Comparison of ENCODE assay signal across 15 cellular contexts in genomic region chr19:47670736-47671135, GRCh38. TPM values are rescaled to one million over a fixed set of nuclear protein-coding genes. Genes with fewer than 3 reads are reported as not detected.
DNase-seq lines count a peak whose midpoint lies in the region; ATAC-seq and TF ChIP-seq lines count a peak whose summit lies in the region.
"Had no signal": no experiment of that assay in that cellular context is flagged by ENCODE, and none has a peak within 500 bp of the region (broad histone marks: within the 10 kb centered on the region; RNA-seq: fewer than 3 reads in every experiment).

No MANE protein-coding gene starts in this region.

- H3K27ac ChIP-seq in suprapubic skin: no peak overlapping the region

- no peak for TF ChIP-seq POLR2A in suprapubic skin (IDR thresholded peaks at IDR 0.05)

- H3K4me1 Mint-ChIP-seq in central memory CD8-positive, alpha-beta T cell: peaks cover 18% of the 10 kb centered on the region
- H3K4me1 Mint-ChIP-seq in nephron progenitor cell: peaks cover 13% of the 10 kb centered on the region

- peaks cover 24% of the 10 kb centered on the region for H3K4me1 ChIP-seq in suprapubic skin

- H3K27me3 Mint-ChIP-seq in central memory CD8-positive, alpha-beta T cell: no peaks in the 10 kb centered on the region
- no peaks in the 10 kb centered on the region for H3K27me3 Mint-ChIP-seq in nephron progenitor cell (ENCODE audit: low read depth, poor library complexity)
- H3K27me3 Mint-ChIP-seq: CD4-positive, alpha-beta T cell had no signal

- no peak for TF ChIP-seq CTCF in nephron progenitor cell (IDR thresholded peaks at IDR 0.05)
- no peak for TF ChIP-seq CTCF in suprapubic skin (IDR thresholded peaks at IDR 0.05)

- H3K9me3 ChIP-seq in suprapubic skin: no peaks in the 10 kb centered on the region
- H3K9me3 ChIP-seq: HAP-1 had no signal

- WGBS in suprapubic skin: 92% methylated on average over 4 of the region's 8 CpGs

- H3K27ac Mint-ChIP-seq in activated naive CD4-positive, alpha-beta T cell treated with anti-CD3 and anti-CD28 coated beads, Interleukin-2, amount 50 U/mL, for 72 hours: peak overlapping the region; percentile 58 to 86
- peak overlapping the region; percentile 33 for H3K27ac Mint-ChIP-seq in central memory CD8-positive, alpha-beta T cell (ENCODE audit: low read depth)
- peak overlapping the region; percentile 72 for H3K27ac Mint-ChIP-seq in nephron progenitor cell

- no peak overlapping the region for H3K4me3 Mint-ChIP-seq in central memory CD8-positive, alpha-beta T cell
- H3K4me3 Mint-ChIP-seq in nephron progenitor cell: no peak overlapping the region
- H3K4me3 Mint-ChIP-seq: CD4-positive, alpha-beta T cell had no signal

- H3K27me3 ChIP-seq in suprapubic skin: no peaks in the 10 kb centered on the region

- no peak for ATAC-seq in activated naive CD4-positive, alpha-beta T cell treated with anti-CD3 and anti-CD28 coated beads, Interleukin-2, amount 50 U/mL, for 72 hours
- no peak for ATAC-seq in central memory CD8-positive, alpha-beta T cell (replicated peaks; ENCODE audit: extremely low read depth, poor library complexity, severe bottlenecking)
- ATAC-seq: HepG2 had no signal

- no peak for DNase-seq in activated naive CD4-positive, alpha-beta T cell treated with anti-CD3 and anti-CD28 coated beads, Interleukin-2, amount 50 U/mL, for 72 hours (ENCODE audit: low spot score in 2 of 2)
- no peak for DNase-seq in activated naive CD4-positive, alpha-beta T cell (lab: John Stamatoyannopoulos, UW)
- no peak for DNase-seq in central memory CD8-positive, alpha-beta T cell (ENCODE audit: low spot score in 2 of 2)
- DNase-seq in nephron progenitor cell (no peak), HuH-7.5 (ENCODE audit: low spot score) (no peak), germinal center (ENCODE audit: low spot score) (no peak), suprapubic skin (ENCODE audit: low spot score in 2 of 2) (no peak)
- DNase-seq: ACHN; C1 segment of cervical spinal cord; CD4-positive, alpha-beta T cell; DMS153; DMS79 treated with DMSO at 0.1 percent for 48 hours; EL had no signal

- no peaks in the 10 kb centered on the region for H3K36me3 Mint-ChIP-seq in activated naive CD4-positive, alpha-beta T cell treated with anti-CD3 and anti-CD28 coated beads, Interleukin-2, amount 50 U/mL, for 72 hours
- H3K36me3 Mint-ChIP-seq in central memory CD8-positive, alpha-beta T cell (ENCODE audit: insufficient read depth): peaks cover 15% of the 10 kb centered on the region
- peaks cover 35% of the 10 kb centered on the region for H3K36me3 Mint-ChIP-seq in nephron progenitor cell (ENCODE audit: low read depth)

- H3K36me3 ChIP-seq in suprapubic skin: peaks cover 27% of the 10 kb centered on the region

- TF ChIP-seq EP300 in suprapubic skin (IDR thresholded peaks at IDR 0.05): no peak

- no peak overlapping the region for H3K4me3 ChIP-seq in suprapubic skin
- H3K4me3 ChIP-seq: HAP-1 had no signal

- H3K9me3 Mint-ChIP-seq in activated naive CD4-positive, alpha-beta T cell treated with anti-CD3 and anti-CD28 coated beads, Interleukin-2, amount 50 U/mL, for 72 hours: no peaks in the 10 kb centered on the region
- no peaks in the 10 kb centered on the region for H3K9me3 Mint-ChIP-seq in central memory CD8-positive, alpha-beta T cell
- H3K9me3 Mint-ChIP-seq in nephron progenitor cell: no peaks in the 10 kb centered on the region
- H3K9me3 Mint-ChIP-seq: CD4-positive, alpha-beta T cell had no signal

RNA-seq across cellular contexts. Expression of gene EHD2, which starts 42.5 kb away (rescaled TPM):
- total RNA-seq in activated naive CD4-positive, alpha-beta T cell treated with anti-CD3 and anti-CD28 coated beads, Interleukin-2, amount 50 U/mL, for 72 hours: 1 to 10 TPM; 1.1 to 2.0 TPM
- 10 to 100 TPM; 48.5 to 84.7 (median 70.5) TPM for total RNA-seq in suprapubic skin

Comparison
In these comparisons a context has a peak if more than half of its experiments do, and no peak if none do; other contexts are left out.
1. RNA of gene EHD2, which starts 42.5 kb away (total RNA-seq): 48.5 to 84.7 TPM in suprapubic skin; 1.1 to 2.0 TPM in activated naive CD4-positive, alpha-beta T cell treated with anti-CD3 and anti-CD28 coated beads, Interleukin-2, amount 50 U/mL, for 72 hours; every median in the first group is over 10 times any median in the second.
2. Peak in every context shown above with its lines, with median percentiles within 50 percentile points of each other: H3K27ac Mint-ChIP-seq.